ENCODE assay signal across 1 cellular context in genomic region chr5:151587796-151588606, GRCh38.
TF ChIP-seq lines count a peak whose summit lies in the region.

No MANE protein-coding gene starts in this region.

TF ChIP-seq in IMR-90, 13 proteins besides CTCF, POLR2A, EP300 and RAD21:
- TF ChIP-seq RFX5 (IDR thresholded peaks at IDR 0.05; ENCODE audit: low read depth, low read length) (no peak), RCOR1 (IDR thresholded peaks at IDR 0.05; ENCODE audit: insufficient replicate concordance, low read length) (no peak), MXI1 (IDR thresholded peaks at IDR 0.05; ENCODE audit: borderline replicate concordance, low read depth, low read length) (no peak), SMC3 (IDR thresholded peaks at IDR 0.05; ENCODE audit: low read depth, low read length) (no peak), BHLHE40 (IDR thresholded peaks at IDR 0.05; ENCODE audit: low read depth, low read length) (no peak), MAFK (IDR thresholded peaks at IDR 0.05; ENCODE audit: low read depth, low read length) (no peak), ELK1 (IDR thresholded peaks at IDR 0.05; ENCODE audit: borderline replicate concordance, low read depth, low read length) (no peak), NFE2L2 (IDR thresholded peaks at IDR 0.05; ENCODE audit: low read depth, low read length) (no peak), USF2 (IDR thresholded peaks at IDR 0.05; ENCODE audit: low read depth, low read length) (no peak), FOS (IDR thresholded peaks at IDR 0.05; ENCODE audit: low read depth, low read length) (no peak), CHD1 (IDR thresholded peaks at IDR 0.05; ENCODE audit: low read depth, low read length) (no peak), CEBPB (IDR thresholded peaks at IDR 0.05; ENCODE audit: low read depth, low read length) (no peak)
